In the genomic region with DNA sequence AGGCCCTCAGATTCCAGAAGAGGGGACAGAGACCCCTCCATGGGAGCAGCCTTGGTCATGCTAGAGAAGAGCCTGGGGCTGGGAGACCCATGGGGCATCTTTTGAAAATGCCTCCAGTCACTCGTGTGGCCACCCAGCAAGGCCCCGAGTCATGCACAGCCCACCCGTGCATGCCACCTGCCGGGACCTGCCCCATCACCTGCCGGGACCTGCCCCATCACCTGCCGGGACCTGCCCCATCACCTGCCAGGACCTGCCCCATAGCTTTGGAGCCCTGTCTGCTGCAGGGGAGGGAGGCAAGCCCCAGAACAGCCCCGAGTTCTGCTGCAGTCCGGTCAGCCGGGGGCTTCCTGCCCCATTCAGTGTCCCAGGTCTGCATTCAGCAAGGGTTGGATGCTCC, we compare ENCODE assay signal across 24 cellular contexts.
"Had no signal": no experiment of that assay in that cellular context is flagged by ENCODE, and none has a peak within 500 bp of the region (broad histone marks: within the 10 kb centered on the region; RNA-seq: fewer than 3 reads in every experiment).

No MANE protein-coding gene starts in this region.

- H3K27ac Mint-ChIP-seq: activated CD4-positive, alpha-beta T cell treated with anti-CD3 and anti-CD28 coated beads for 36 hours; activated naive CD8-positive, alpha-beta T cell treated with anti-CD3 and anti-CD28 coated beads for 36 hours; activated T-cell treated with anti-CD3 and anti-CD28 coated beads, Interleukin-2, amount 50 U/mL, for 72 hours; nephron progenitor cell had no signal

- H3K27me3 ChIP-seq: body of pancreas, colonic mucosa, hepatocyte, vagina had no signal

- H3K4me2 ChIP-seq: hepatocyte had no signal

- H3K4me3 Mint-ChIP-seq: activated CD4-positive, alpha-beta T cell treated with anti-CD3 and anti-CD28 coated beads for 36 hours; activated CD8-positive, alpha-beta T cell treated with anti-CD3 and anti-CD28 coated beads, Interleukin-2, amount 10 ng/mL, durations not matched to agents 7 days and 5 days; activated naive CD8-positive, alpha-beta T cell treated with anti-CD3 and anti-CD28 coated beads for 36 hours; nephron progenitor cell had no signal

- ATAC-seq: activated CD4-positive, alpha-beta T cell treated with anti-CD3 and anti-CD28 coated beads for 36 hours; activated CD8-positive, alpha-beta T cell treated with anti-CD3 and anti-CD28 coated beads, Interleukin-2, amount 10 ng/mL, durations not matched to agents 7 days and 5 days; activated T-cell treated with anti-CD3 and anti-CD28 coated beads, Interleukin-2, amount 50 U/mL, for 72 hours; body of pancreas; left lobe of liver; right cardiac atrium had no signal

- H2AFZ ChIP-seq: hepatocyte had no signal

- H3K9me3 Mint-ChIP-seq: activated naive CD8-positive, alpha-beta T cell treated with anti-CD3 and anti-CD28 coated beads for 36 hours; activated T-cell treated with anti-CD3 and anti-CD28 coated beads, Interleukin-2, amount 50 U/mL, for 72 hours; nephron progenitor cell had no signal

- H3K4me3 ChIP-seq: body of pancreas, colonic mucosa, esophagus muscularis mucosa, hepatocyte, prostate gland, skin epidermis, tibial nerve, vagina had no signal

- H3K27ac ChIP-seq: colonic mucosa, hepatocyte, prostate gland, vagina, WERI-Rb-1 had no signal

- H3K36me3 Mint-ChIP-seq: activated naive CD8-positive, alpha-beta T cell treated with anti-CD3 and anti-CD28 coated beads for 36 hours had no signal

- DNase-seq: activated CD4-positive, alpha-beta T cell treated with anti-CD3 and anti-CD28 coated beads for 36 hours; activated CD8-positive, alpha-beta memory T cell treated with anti-CD3 and anti-CD28 coated beads, Interleukin-2, amount 50 U/mL, for 48 hours; activated CD8-positive, alpha-beta T cell treated with anti-CD3 and anti-CD28 coated beads, Interleukin-2, amount 10 ng/mL, durations not matched to agents 7 days and 5 days; activated gamma-delta T cell; activated naive CD8-positive, alpha-beta T cell treated with anti-CD3 and anti-CD28 coated beads for 36 hours; activated T-cell treated with anti-CD3 and anti-CD28 coated beads, Interleukin-2, amount 50 U/mL, for 72 hours; amygdala; body of pancreas; caudate nucleus; colonic mucosa; mesendoderm; nephron progenitor cell; stimulated activated CD4-positive, alpha-beta T cell treated with anti-CD3 and anti-CD28 coated beads, Interleukin-4, amount 100 ng/mL, for 24 hours; stimulated activated naive CD4-positive, alpha-beta T cell treated with Interleukin-2 at 50 U/mL for 16 hours; substantia nigra; WERI-Rb-1 had no signal

- H3K36me3 ChIP-seq: colonic mucosa, esophagus muscularis mucosa, prostate gland, tibial nerve, vagina, WERI-Rb-1 had no signal

- H3K79me2 ChIP-seq: hepatocyte had no signal

- H3K9me3 ChIP-seq: body of pancreas, colonic mucosa, esophagus muscularis mucosa, prostate gland, tibial nerve, vagina had no signal
